Comparison of ENCODE assay signal across 28 cellular contexts in genomic region chr20:53253668-53254067, GRCh38.
"Had no signal": no experiment of that assay in that cellular context is flagged by ENCODE, and none has a peak within 500 bp of the region (broad histone marks: within the 10 kb centered on the region; RNA-seq: fewer than 3 reads in every experiment).

No MANE protein-coding gene starts in this region.

- H3K9me3 ChIP-seq: gastrocnemius medialis, lower lobe of right lung, mucosa of descending colon, right atrium auricular region, suprapubic skin, thyroid gland had no signal

- H3K27ac ChIP-seq: dorsolateral prefrontal cortex, epithelial cell of prostate, gastrocnemius medialis, lower lobe of right lung, parathyroid adenoma, right atrium auricular region, suprapubic skin, thyroid gland had no signal

- H3K4me3 Mint-ChIP-seq: naive B cell; natural killer cell treated with Interleukin-12 subunit alpha and Interleukin-12 subunit beta and Interleukin-15 and Interleukin-18, amount 100 ng/mL, for 72 hours; neural crest cell; stimulated activated naive CD8-positive, alpha-beta T cell treated with anti-CD3 and anti-CD28 coated beads, Interleukin-15, amount 100 ng/mL, for 72 hours; type B pancreatic cell had no signal

- DNase-seq: dorsolateral prefrontal cortex; effector CD4-positive, alpha-beta T cell; foreskin fibroblast; gastrocnemius medialis; head of caudate nucleus; left ventricle myocardium superior; lower lobe of right lung; mucosa of descending colon; naive B cell; stimulated activated CD4-positive, alpha-beta T cell treated with anti-CD3 and anti-CD28 coated beads, Interleukin-12 subunit alpha, Interleukin-12 subunit beta, amount 100 ng/mL, for 4 hours; stimulated activated CD4-positive, alpha-beta T cell treated with anti-CD3 and anti-CD28 coated beads, Interleukin-1b, Interleukin-23, amount 100 ng/mL, for 48 hours; stimulated activated CD4-positive, alpha-beta T cell treated with anti-CD3 and anti-CD28 coated beads, Interleukin-4, amount 100 ng/mL, for 1 hour; stimulated activated CD8-positive, alpha-beta memory T cell treated with anti-CD3 and anti-CD28 coated beads, Interleukin-4, amount 100 ng/mL, for 48 hours; stimulated activated naive CD4-positive, alpha-beta T cell; stimulated activated naive CD8-positive, alpha-beta T cell treated with anti-CD3 and anti-CD28 coated beads, Interleukin-15, amount 100 ng/mL, for 72 hours; thyroid gland had no signal

- H3K27ac Mint-ChIP-seq: natural killer cell treated with Interleukin-12 subunit alpha and Interleukin-12 subunit beta and Interleukin-15 and Interleukin-18, amount 100 ng/mL, for 72 hours; progenitor cell of endocrine pancreas; stimulated activated naive CD8-positive, alpha-beta T cell treated with anti-CD3 and anti-CD28 coated beads, Interleukin-15, amount 100 ng/mL, for 72 hours; type B pancreatic cell had no signal

- H3K4me2 ChIP-seq: smooth muscle cell had no signal

- ATAC-seq: esophagus mucosa; gastrocnemius medialis; left ventricle myocardium superior; lower lobe of right lung; mucosa of descending colon; natural killer cell treated with Interleukin-12 subunit alpha and Interleukin-12 subunit beta and Interleukin-15 and Interleukin-18, amount 100 ng/mL, for 72 hours; sciatic nerve; stimulated activated naive CD8-positive, alpha-beta T cell treated with anti-CD3 and anti-CD28 coated beads, Interleukin-15, amount 100 ng/mL, for 72 hours had no signal

- H3K79me2 ChIP-seq: parathyroid adenoma had no signal

- H3K4me3 ChIP-seq: dorsolateral prefrontal cortex, gastrocnemius medialis, lower lobe of right lung, mucosa of descending colon, right atrium auricular region, smooth muscle cell, suprapubic skin, thyroid gland had no signal

- H3K27me3 ChIP-seq: gastrocnemius medialis, right atrium auricular region, suprapubic skin, thyroid gland had no signal

- H3K9ac ChIP-seq: parathyroid adenoma had no signal

- H3K36me3 ChIP-seq: gastrocnemius medialis, lower lobe of right lung, right atrium auricular region, thyroid gland had no signal

- H2AFZ ChIP-seq: parathyroid adenoma had no signal

- H3K36me3 Mint-ChIP-seq: naive B cell; natural killer cell treated with Interleukin-12 subunit alpha and Interleukin-12 subunit beta and Interleukin-15 and Interleukin-18, amount 100 ng/mL, for 72 hours had no signal

- FAIRE-seq: keratinocyte had no signal

- H3K4me1 ChIP-seq: gastrocnemius medialis, lower lobe of right lung, parathyroid adenoma, right atrium auricular region, suprapubic skin, thyroid gland had no signal

- H3K27me3 Mint-ChIP-seq: progenitor cell of endocrine pancreas, type B pancreatic cell had no signal

- H3K4me1 Mint-ChIP-seq: naive B cell had no signal

- H3K9me3 Mint-ChIP-seq: natural killer cell treated with Interleukin-12 subunit alpha and Interleukin-12 subunit beta and Interleukin-15 and Interleukin-18, amount 100 ng/mL, for 72 hours; neural crest cell had no signal
